Comparison of ENCODE assay signal across 1 cellular context in the genomic region with DNA sequence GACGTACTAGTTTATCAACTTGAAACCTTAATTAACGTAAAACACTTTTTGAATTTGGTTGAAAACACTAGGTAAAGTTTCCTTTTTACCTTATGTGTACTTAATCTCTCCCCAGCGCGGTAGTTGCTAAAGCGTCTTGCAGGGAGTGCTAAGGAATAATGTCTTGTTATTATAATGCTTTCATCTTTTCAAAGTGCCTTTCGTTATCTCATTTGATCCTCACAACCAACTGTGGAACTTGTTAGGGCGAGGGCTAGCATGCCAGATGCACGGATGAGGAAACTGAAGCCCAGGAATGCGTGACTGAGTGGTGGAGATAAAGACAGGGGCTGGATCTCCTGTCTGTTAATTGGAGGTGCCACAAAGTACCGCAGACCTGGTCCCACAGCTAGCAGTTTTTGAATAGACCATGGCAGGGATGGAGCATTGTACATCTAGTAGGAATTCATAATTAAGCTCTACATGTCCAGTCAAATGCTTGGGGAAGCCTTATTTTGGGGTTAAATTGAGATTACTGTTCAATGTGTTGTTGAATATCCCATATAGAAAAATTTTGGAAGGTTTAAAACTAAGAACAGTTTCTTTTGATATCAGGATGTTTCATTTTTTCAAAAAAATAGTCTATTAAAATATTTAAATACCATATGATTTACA.
TF ChIP-seq lines count a peak whose summit lies in the region.

No MANE protein-coding gene starts in this region.

TF ChIP-seq in K562, 482 proteins besides CTCF, POLR2A, EP300 and RAD21 (continued from another document and continues in another):
- no peak for TF ChIP-seq ZHX1 (conservative IDR thresholded peaks at IDR 0.05; ENCODE audit: low read length)
- no peak for TF ChIP-seq KDM4B (IDR thresholded peaks at IDR 0.05; ENCODE audit: borderline replicate concordance in 2 of 2, low read depth in 1 of 2)
- no peak for TF ChIP-seq CHD1 (IDR thresholded peaks at IDR 0.05; ENCODE audit: low read length)
- TF ChIP-seq, protein P1, sequence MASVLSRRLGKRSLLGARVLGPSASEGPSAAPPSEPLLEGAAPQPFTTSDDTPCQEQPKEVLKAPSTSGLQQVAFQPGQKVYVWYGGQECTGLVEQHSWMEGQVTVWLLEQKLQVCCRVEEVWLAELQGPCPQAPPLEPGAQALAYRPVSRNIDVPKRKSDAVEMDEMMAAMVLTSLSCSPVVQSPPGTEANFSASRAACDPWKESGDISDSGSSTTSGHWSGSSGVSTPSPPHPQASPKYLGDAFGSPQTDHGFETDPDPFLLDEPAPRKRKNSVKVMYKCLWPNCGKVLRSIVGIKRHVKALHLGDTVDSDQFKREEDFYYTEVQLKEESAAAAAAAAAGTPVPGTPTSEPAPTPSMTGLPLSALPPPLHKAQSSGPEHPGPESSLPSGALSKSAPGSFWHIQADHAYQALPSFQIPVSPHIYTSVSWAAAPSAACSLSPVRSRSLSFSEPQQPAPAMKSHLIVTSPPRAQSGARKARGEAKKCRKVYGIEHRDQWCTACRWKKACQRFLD (CRISPR knock-in tag; IDR thresholded peaks at IDR 0.05), result no peak
- TF ChIP-seq XRCC5 (IDR thresholded peaks at IDR 0.05; ENCODE audit: low read depth, low read length), result no peak
- TF ChIP-seq ZSCAN29 (IDR thresholded peaks at IDR 0.05), result no peak
- no peak for TF ChIP-seq ZNF175 (CRISPR knock-in tag; IDR thresholded peaks at IDR 0.05; ENCODE audit: low read depth)
- no peak for TF ChIP-seq ZNF707 (CRISPR knock-in tag; conservative IDR thresholded peaks at IDR 0.05)
- TF ChIP-seq IRF9 (tag; IDR thresholded peaks at IDR 0.05), result no peak
- no peak for TF ChIP-seq KAT2B (IDR thresholded peaks at IDR 0.05; ENCODE audit: low read depth, low read length)
- no peak for TF ChIP-seq C11orf30 (IDR thresholded peaks at IDR 0.05; ENCODE audit: low read depth)
- no peak for TF ChIP-seq FUS (optimal IDR thresholded peaks at IDR 0.05; ENCODE audit: low read depth, low read length)
- TF ChIP-seq PHF20 (IDR thresholded peaks at IDR 0.05; ENCODE audit: partially characterized antibody), result no peak
- no peak for TF ChIP-seq SP1 (CRISPR knock-in tag; IDR thresholded peaks at IDR 0.05)
- TF ChIP-seq ZNF398 (CRISPR knock-in tag; IDR thresholded peaks at IDR 0.05), result no peak
- TF ChIP-seq, protein P2, sequence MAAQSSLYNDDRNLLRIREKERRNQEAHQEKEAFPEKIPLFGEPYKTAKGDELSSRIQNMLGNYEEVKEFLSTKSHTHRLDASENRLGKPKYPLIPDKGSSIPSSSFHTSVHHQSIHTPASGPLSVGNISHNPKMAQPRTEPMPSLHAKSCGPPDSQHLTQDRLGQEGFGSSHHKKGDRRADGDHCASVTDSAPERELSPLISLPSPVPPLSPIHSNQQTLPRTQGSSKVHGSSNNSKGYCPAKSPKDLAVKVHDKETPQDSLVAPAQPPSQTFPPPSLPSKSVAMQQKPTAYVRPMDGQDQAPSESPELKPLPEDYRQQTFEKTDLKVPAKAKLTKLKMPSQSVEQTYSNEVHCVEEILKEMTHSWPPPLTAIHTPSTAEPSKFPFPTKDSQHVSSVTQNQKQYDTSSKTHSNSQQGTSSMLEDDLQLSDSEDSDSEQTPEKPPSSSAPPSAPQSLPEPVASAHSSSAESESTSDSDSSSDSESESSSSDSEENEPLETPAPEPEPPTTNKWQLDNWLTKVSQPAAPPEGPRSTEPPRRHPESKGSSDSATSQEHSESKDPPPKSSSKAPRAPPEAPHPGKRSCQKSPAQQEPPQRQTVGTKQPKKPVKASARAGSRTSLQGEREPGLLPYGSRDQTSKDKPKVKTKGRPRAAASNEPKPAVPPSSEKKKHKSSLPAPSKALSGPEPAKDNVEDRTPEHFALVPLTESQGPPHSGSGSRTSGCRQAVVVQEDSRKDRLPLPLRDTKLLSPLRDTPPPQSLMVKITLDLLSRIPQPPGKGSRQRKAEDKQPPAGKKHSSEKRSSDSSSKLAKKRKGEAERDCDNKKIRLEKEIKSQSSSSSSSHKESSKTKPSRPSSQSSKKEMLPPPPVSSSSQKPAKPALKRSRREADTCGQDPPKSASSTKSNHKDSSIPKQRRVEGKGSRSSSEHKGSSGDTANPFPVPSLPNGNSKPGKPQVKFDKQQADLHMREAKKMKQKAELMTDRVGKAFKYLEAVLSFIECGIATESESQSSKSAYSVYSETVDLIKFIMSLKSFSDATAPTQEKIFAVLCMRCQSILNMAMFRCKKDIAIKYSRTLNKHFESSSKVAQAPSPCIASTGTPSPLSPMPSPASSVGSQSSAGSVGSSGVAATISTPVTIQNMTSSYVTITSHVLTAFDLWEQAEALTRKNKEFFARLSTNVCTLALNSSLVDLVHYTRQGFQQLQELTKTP (IDR thresholded peaks at IDR 0.05; ENCODE audit: low read depth in 1 of 2, partially characterized antibody in 2 of 2), result peak in 1 of 2 experiments; percentile 26
- TF ChIP-seq ZNF274 (IDR thresholded peaks at IDR 0.05; ENCODE audit: borderline replicate concordance, low read depth, low read length), result no peak
- TF ChIP-seq, protein P3, sequence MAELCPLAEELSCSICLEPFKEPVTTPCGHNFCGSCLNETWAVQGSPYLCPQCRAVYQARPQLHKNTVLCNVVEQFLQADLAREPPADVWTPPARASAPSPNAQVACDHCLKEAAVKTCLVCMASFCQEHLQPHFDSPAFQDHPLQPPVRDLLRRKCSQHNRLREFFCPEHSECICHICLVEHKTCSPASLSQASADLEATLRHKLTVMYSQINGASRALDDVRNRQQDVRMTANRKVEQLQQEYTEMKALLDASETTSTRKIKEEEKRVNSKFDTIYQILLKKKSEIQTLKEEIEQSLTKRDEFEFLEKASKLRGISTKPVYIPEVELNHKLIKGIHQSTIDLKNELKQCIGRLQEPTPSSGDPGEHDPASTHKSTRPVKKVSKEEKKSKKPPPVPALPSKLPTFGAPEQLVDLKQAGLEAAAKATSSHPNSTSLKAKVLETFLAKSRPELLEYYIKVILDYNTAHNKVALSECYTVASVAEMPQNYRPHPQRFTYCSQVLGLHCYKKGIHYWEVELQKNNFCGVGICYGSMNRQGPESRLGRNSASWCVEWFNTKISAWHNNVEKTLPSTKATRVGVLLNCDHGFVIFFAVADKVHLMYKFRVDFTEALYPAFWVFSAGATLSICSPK (IDR thresholded peaks at IDR 0.05; ENCODE audit: borderline replicate concordance), result no peak
- TF ChIP-seq PML (IDR thresholded peaks at IDR 0.05; ENCODE audit: low read length), result peak; percentile 89
- no peak for TF ChIP-seq BDP1 (IDR thresholded peaks at IDR 0.05; ENCODE audit: insufficient read depth, insufficient read length)
- no peak for TF ChIP-seq ZBTB43 (CRISPR knock-in tag; IDR thresholded peaks at IDR 0.05)
- TF ChIP-seq EP400 (IDR thresholded peaks at IDR 0.05), result peak; percentile 47; the same call in 1 of the 2 replicates
- TF ChIP-seq MCM7 (IDR thresholded peaks at IDR 0.05), result no peak
- TF ChIP-seq ZNF609 (CRISPR knock-in tag; IDR thresholded peaks at IDR 0.05; ENCODE audit: borderline replicate concordance), result no peak
- no peak for TF ChIP-seq GTF2F1 (IDR thresholded peaks at IDR 0.05; ENCODE audit: low read depth, low read length)
- TF ChIP-seq EHMT2 (IDR thresholded peaks at IDR 0.05), result 0 out of 2 replicates have a peak, but pooled peaks have one; percentile 46
- no peak for TF ChIP-seq ZNF589 (CRISPR knock-in tag; IDR thresholded peaks at IDR 0.05; ENCODE audit: low read depth)
- TF ChIP-seq REST (CRISPR knock-in tag; IDR thresholded peaks at IDR 0.05; ENCODE audit: low read depth), result no peak
